Comparison of ENCODE assay signal across 9 cellular contexts in the genomic region with DNA sequence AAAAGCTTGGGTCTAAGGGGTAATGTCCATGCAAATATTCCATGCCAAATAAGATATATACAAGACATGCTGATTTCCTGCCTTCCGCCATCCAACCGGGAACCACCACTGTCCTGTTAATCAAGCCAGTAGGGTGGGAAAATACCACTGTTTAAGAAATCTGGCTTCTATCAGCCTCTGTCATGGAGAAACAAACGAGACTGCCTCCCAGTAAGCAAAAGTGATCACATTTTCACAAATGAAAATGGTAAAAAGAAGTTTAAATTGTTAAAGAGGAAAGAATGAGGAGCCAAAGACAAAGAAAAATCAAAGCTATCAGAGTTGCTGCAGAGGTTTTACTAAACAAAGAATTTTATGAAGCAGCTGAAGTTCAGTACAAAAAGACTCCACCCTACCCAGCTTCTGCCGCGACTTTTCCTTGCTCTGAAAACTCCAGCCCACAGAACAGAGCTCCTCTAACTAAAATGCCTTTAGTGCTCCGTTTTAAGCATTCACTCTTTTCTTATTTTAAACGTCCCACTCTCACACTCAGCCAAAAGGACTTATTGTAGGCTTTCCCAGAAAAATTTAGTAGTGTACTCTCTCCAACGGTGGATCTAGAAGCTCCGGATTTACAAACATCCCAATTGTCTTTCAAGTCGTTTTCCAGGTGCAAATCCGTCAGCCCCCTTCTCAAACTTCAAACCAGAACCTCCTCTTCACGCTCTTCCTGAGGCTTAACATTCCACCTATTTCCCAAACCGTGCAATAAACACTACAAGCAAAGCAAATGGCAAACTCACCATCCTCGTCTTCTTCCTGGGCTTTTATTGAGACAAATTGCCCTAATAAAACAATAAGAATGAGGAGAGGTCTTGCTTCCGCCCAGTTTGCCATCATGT. TPM values are rescaled to one million over a fixed set of nuclear protein-coding genes. Genes with fewer than 3 reads are reported as not detected.
DNase-seq lines count a peak whose midpoint lies in the region; ATAC-seq and TF ChIP-seq lines count a peak whose summit lies in the region.
"Had no signal": no experiment of that assay in that cellular context is flagged by ENCODE, and none has a peak within 500 bp of the region (broad histone marks: within the 10 kb centered on the region; RNA-seq: fewer than 3 reads in every experiment).

No MANE protein-coding gene starts in this region.

- POLR2A ChIA-PET in PC-9 (lab: Charles Lee; ENCODE audit: unreplicated experiment), result no interaction called here

- H4K20me1 ChIP-seq in PC-9 (ENCODE audit: insufficient read depth), result no peaks in the 10 kb centered on the region

- H3K27me3 ChIP-seq in brain microvascular endothelial cell (replicated peaks) (no peaks in the 10 kb centered on the region), stomach (no peaks in the 10 kb centered on the region), PC-9 (ENCODE audit: insufficient read depth, low read depth) (no peaks in the 10 kb centered on the region)

- H3K27me3 Mint-ChIP-seq in HFFc6 (ENCODE audit: insufficient read depth), result peaks cover 5% of the 10 kb centered on the region; the same call in 1 of the 2 replicates

- DNase-seq in HFFc6 (peak; percentile 58), brain microvascular endothelial cell (peak; percentile 59), kidney glomerular epithelial cell (lab: John Stamatoyannopoulos, UW) (peak; percentile 49), stomach (no peak), HK-2 (ENCODE audit: unreplicated experiment) (no peak), PC-9 (no peak)
- no peak for DNase-seq in activated CD4-positive, alpha-beta T cell treated with anti-CD3 and anti-CD28 coated beads for 4 hours

- H3K27ac ChIP-seq in brain microvascular endothelial cell (peak overlapping the region; percentile 73), stomach (peak overlapping the region; percentile 31 to 81 (median 77)), PC-9 (no peak overlapping the region)

- no peaks in the 10 kb centered on the region for H3K36me3 ChIP-seq in brain microvascular endothelial cell (replicated peaks)
- no peaks in the 10 kb centered on the region for H3K36me3 ChIP-seq in stomach
- H3K36me3 ChIP-seq in PC-9 (ENCODE audit: low read depth), result no peaks in the 10 kb centered on the region

- no peak for TF ChIP-seq POLR2A in stomach (IDR thresholded peaks at IDR 0.05)

- H3K27ac Mint-ChIP-seq in HFFc6, result peak overlapping the region; percentile 94

- in situ Hi-C loops in brain microvascular endothelial cell (cut with HindIII; ENCODE audit: low pct_ligation_motif_present, low sequenced_read_pairs), result no loop called here

- H3K36me3 Mint-ChIP-seq in HFFc6 (ENCODE audit: low read depth), result peaks cover 42% of the 10 kb centered on the region

- H3K9me2 ChIP-seq in PC-9 (ENCODE audit: insufficient read depth), result no peaks in the 10 kb centered on the region

- no peaks in the 10 kb centered on the region for H3F3A ChIP-seq in PC-9 (ENCODE audit: insufficient read depth, low read depth)

- BruUV-seq in PC-9 (replicated peaks; lab: Mats Ljungman, UMichigan), result no TSS peak

- peaks cover 4% of the 10 kb centered on the region for H3K9me3 Mint-ChIP-seq in HFFc6

- H3K9me3 ChIP-seq in stomach (no peaks in the 10 kb centered on the region), PC-9 (ENCODE audit: insufficient read depth, low read depth) (no peaks in the 10 kb centered on the region)

- no peak overlapping the region for H3K4me2 ChIP-seq in PC-9

- TF ChIP-seq CTCF in HFFc6 (IDR thresholded peaks at IDR 0.05) (no peak), brain microvascular endothelial cell (IDR thresholded peaks at IDR 0.05; ENCODE audit: low read depth, low read length, missing control alignments) (no peak), stomach (IDR thresholded peaks at IDR 0.05) (no peak), PC-9 (conservative IDR thresholded peaks at IDR 0.05) (no peak)

- peak overlapping the region; percentile 99 for H3K4me3 Mint-ChIP-seq in HFFc6

- no peak for TF ChIP-seq EP300 in stomach (IDR thresholded peaks at IDR 0.05)

- no peaks in the 10 kb centered on the region for H3K79me2 ChIP-seq in PC-9 (ENCODE audit: low read depth)

- intact Hi-C loops in stomach (cut with DNase I; ENCODE audit: low total_unique reads) (no loop called here), PC-9 (cut with micrococcal nuclease; ENCODE audit: unreplicated experiment) (no loop called here)

- whole genome bisulfite sequencing in stomach, 5 donors, result 6 to 9% (median 8%) methylated on average over 15 of the region's 15 CpGs

- peaks cover 0 to 14% (median 4%) of the 10 kb centered on the region in 4 donors for H3K4me1 ChIP-seq in stomach
- no peaks in the 10 kb centered on the region for H3K4me1 ChIP-seq in PC-9 (replicated peaks; ENCODE audit: insufficient read depth)

- no peak for ATAC-seq in HG02840 (IDR thresholded peaks at IDR 0.05; ENCODE audit: low FRiP score, unreplicated experiment)
- ATAC-seq: HCT116 had no signal

- CTCF ChIA-PET in PC-9 (lab: Charles Lee), result interaction anchor here (0.5 kb wide), 1 partner anchor 224 kb away, joined by 3 read pairs; no protein-coding TSS in a partner anchor

- H3K4me3 ChIP-seq in brain microvascular endothelial cell (ENCODE audit: low read depth, low read length) (peak overlapping the region; percentile 88), stomach (peak overlapping the region; percentile 49 to 56 (median 50)), PC-9 (no peak overlapping the region)

- no peak overlapping the region for H2AFZ ChIP-seq in PC-9

- peaks cover 41% of the 10 kb centered on the region for H3K4me1 Mint-ChIP-seq in HFFc6 (ENCODE audit: low read depth)

RNA-seq across cellular contexts. Expression of a gene that starts 0.6 kb away (rescaled TPM):
- total RNA-seq in HFFc6 (2021; fragmentation: NEBNext Ultra II Directional; extraction: Animal tissue kit (Norgen Biotek cat#: 25700)), result 100 to 1,000 TPM; 265 to 388 (median 303) TPM
- total RNA-seq in stomach (100 to 1,000 TPM in 1 of 5 donors, 10 to 100 TPM in 4; 44.2 to 468 (median 58.2) TPM), PC-9 (2021) (0.35 and 0.55 TPM in 2 replicates)
- 10 to 100 TPM; 11.9 to 13.9 (median 13.1) TPM for polyA plus RNA-seq in stomach

Comparison
In these comparisons a context has a peak if more than half of its experiments do, and no peak if none do; other contexts are left out.
1. DNase-seq: peak in HFFc6 (single experiment), brain microvascular endothelial cell (single experiment) and kidney glomerular epithelial cell (single experiment); none in stomach (single experiment), HK-2 (single experiment), PC-9 (0 of 2) and activated CD4-positive, alpha-beta T cell treated with anti-CD3 and anti-CD28 coated beads for 4 hours (0 of 2).
2. RNA of a gene that starts 0.6 kb away (total RNA-seq): 265 to 388 TPM in HFFc6 and 44.2 to 468 TPM in stomach; 0.35 to 0.55 TPM in PC-9; every median in the first group is over 10 times any median in the second.